In genomic region chr9:91425270-91425669, GRCh38 we compare ENCODE assay signal across 8 cellular contexts. TPM values are rescaled to one million over a fixed set of nuclear protein-coding genes. Genes with fewer than 3 reads are reported as not detected.
DNase-seq lines count a peak whose midpoint lies in the region; ATAC-seq and TF ChIP-seq lines count a peak whose summit lies in the region.

No MANE protein-coding gene starts in this region.

- H3K9me3 Mint-ChIP-seq in activated CD8-positive, alpha-beta T cell treated with anti-CD3 and anti-CD28 coated beads for 36 hours = no peaks in the 10 kb centered on the region

- H3K79me2 ChIP-seq in hepatocyte (peaks cover 30% of the 10 kb centered on the region), smooth muscle cell (ENCODE audit: low read depth) (peaks cover 27% of the 10 kb centered on the region)

- DNase-seq in activated CD8-positive, alpha-beta T cell treated with anti-CD3 and anti-CD28 coated beads for 36 hours = peak; percentile 42
- no peak for DNase-seq in hepatocyte (ENCODE audit: low spot score)
- no peak for DNase-seq in smooth muscle cell (lab: John Stamatoyannopoulos, UW; ENCODE audit: unreplicated experiment)
- no peak for DNase-seq in NCI-H524 (lab: John Stamatoyannopoulos, UW)
- no peak for DNase-seq in mucosa of gallbladder (ENCODE audit: low spot score)

- H3K27me3 ChIP-seq in HUES48 (ENCODE audit: control insufficient read depth, insufficient read depth, low read length) (peaks cover 49% of the 10 kb centered on the region), hepatocyte (no peaks in the 10 kb centered on the region), smooth muscle cell (ENCODE audit: low read depth) (no peaks in the 10 kb centered on the region)

- H3K4me2 ChIP-seq in hepatocyte = peak overlapping the region; percentile 95
- peak overlapping the region; percentile 100 for H3K4me2 ChIP-seq in smooth muscle cell

- WGBS in hepatocyte (ENCODE audit: low lambda C conversion rate, missing lambda C conversion rate) = 88% methylated on average over 9 of the region's 9 CpGs
- 72% methylated on average over 9 of the region's 9 CpGs for WGBS in smooth muscle cell (ENCODE audit: low lambda C conversion rate)

- H3K4me1 Mint-ChIP-seq in activated CD8-positive, alpha-beta T cell treated with anti-CD3 and anti-CD28 coated beads for 36 hours (ENCODE audit: low read depth) = peaks cover 46% of the 10 kb centered on the region

- intact Hi-C loops in activated CD8-positive, alpha-beta T cell treated with anti-CD3 and anti-CD28 coated beads for 36 hours (cut with micrococcal nuclease) = loop anchor here (5.0 kb wide), 1 partner anchor 388 kb away; no protein-coding TSS in a partner anchor

- H3K36me3 Mint-ChIP-seq in activated CD8-positive, alpha-beta T cell treated with anti-CD3 and anti-CD28 coated beads for 36 hours (ENCODE audit: low read depth) = peaks cover 25% of the 10 kb centered on the region

- H3K9me3 ChIP-seq in HUES48 (ENCODE audit: control insufficient read depth, insufficient read depth, low read length) (no peaks in the 10 kb centered on the region), hepatocyte (ENCODE audit: low read depth) (no peaks in the 10 kb centered on the region), smooth muscle cell (replicated peaks; ENCODE audit: low read depth) (no peaks in the 10 kb centered on the region)

- peak overlapping the region; percentile 90 for H3K27ac Mint-ChIP-seq in activated CD8-positive, alpha-beta T cell treated with anti-CD3 and anti-CD28 coated beads for 36 hours

- H3K36me3 ChIP-seq in HUES48 (ENCODE audit: control insufficient read depth, insufficient read depth, low read length) = no peaks in the 10 kb centered on the region
- no peaks in the 10 kb centered on the region for H3K36me3 ChIP-seq in hepatocyte (replicated peaks; ENCODE audit: insufficient read depth, low read depth)
- no peaks in the 10 kb centered on the region for H3K36me3 ChIP-seq in smooth muscle cell (ENCODE audit: low read depth)

- H3K4me3 Mint-ChIP-seq in activated CD8-positive, alpha-beta T cell treated with anti-CD3 and anti-CD28 coated beads for 36 hours = peak overlapping the region; percentile 87

- no peaks in the 10 kb centered on the region for H3K9me2 ChIP-seq in hepatocyte (replicated peaks; ENCODE audit: insufficient read depth)

- H3K4me1 ChIP-seq in HUES48 (ENCODE audit: control insufficient read depth, insufficient read depth, low read length) (peaks cover 22% of the 10 kb centered on the region), hepatocyte (ENCODE audit: insufficient read depth) (peaks cover 4% of the 10 kb centered on the region), smooth muscle cell (ENCODE audit: low read depth) (peaks cover 13% of the 10 kb centered on the region)

- H3K27ac ChIP-seq in HUES48 (ENCODE audit: low read depth, low read length) (no peak overlapping the region), hepatocyte (peak overlapping the region; percentile 100), smooth muscle cell (ENCODE audit: low read depth) (peak overlapping the region; percentile 98)

- H3K4me3 ChIP-seq in HUES48 (ENCODE audit: low read depth, low read length) = peak overlapping the region; percentile 83; the same call in 1 of the 2 replicates
- H3K4me3 ChIP-seq in hepatocyte = peak overlapping the region; percentile 89
- peak overlapping the region; percentile 95 for H3K4me3 ChIP-seq in smooth muscle cell

- H3F3A ChIP-seq in smooth muscle cell (ENCODE audit: low read depth) = peaks cover 23% of the 10 kb centered on the region

- H2AFZ ChIP-seq in hepatocyte (peak overlapping the region; percentile 74), smooth muscle cell (ENCODE audit: low read depth) (no peak overlapping the region)

- no peak for ATAC-seq in activated CD8-positive, alpha-beta T cell treated with anti-CD3 and anti-CD28 coated beads for 36 hours
- ATAC-seq in GM18858 (IDR thresholded peaks at IDR 0.05; ENCODE audit: unreplicated experiment) (no peak), GM18502 (IDR thresholded peaks at IDR 0.05; ENCODE audit: poor library complexity, unreplicated experiment) (no peak)

- POLR2A ChIA-PET in activated CD8-positive, alpha-beta T cell treated with anti-CD3 and anti-CD28 coated beads for 36 hours (lab: Charles Lee) = interaction anchor here (1.0 to 4.8 kb wide), 7 partner anchors 10 to 324 kb away, joined by 3 to 32 read pairs (median 7); no protein-coding TSS in a partner anchor

- TF ChIP-seq CTCF in activated CD8-positive, alpha-beta T cell treated with anti-CD3 and anti-CD28 coated beads for 36 hours (IDR thresholded peaks at IDR 0.05) = no peak
- TF ChIP-seq CTCF in hepatocyte (IDR thresholded peaks at IDR 0.05; ENCODE audit: poor library complexity) = no peak
- TF ChIP-seq CTCF in smooth muscle cell (IDR thresholded peaks at IDR 0.05; ENCODE audit: borderline replicate concordance, insufficient read depth, poor library complexity, severe bottlenecking) = no peak

- CTCF ChIA-PET in activated CD8-positive, alpha-beta T cell treated with anti-CD3 and anti-CD28 coated beads for 36 hours (lab: Charles Lee) = interaction anchor here (0.8 to 6.7 kb wide), 15 partner anchors 8 to 510 kb away, joined by 3 to 60 read pairs (median 5); partner anchors contain the start of gene AUH

- H3K9ac ChIP-seq in HUES48 (ENCODE audit: low read depth, low read length) = no peak overlapping the region
- peak overlapping the region; percentile 99 for H3K9ac ChIP-seq in smooth muscle cell (ENCODE audit: low read depth)

- H4K20me1 ChIP-seq in hepatocyte (ENCODE audit: insufficient read depth, poor library complexity, severe bottlenecking) = peaks cover 18% of the 10 kb centered on the region
- peaks cover 29% of the 10 kb centered on the region for H4K20me1 ChIP-seq in smooth muscle cell (ENCODE audit: low read depth)

- H3K27me3 Mint-ChIP-seq in activated CD8-positive, alpha-beta T cell treated with anti-CD3 and anti-CD28 coated beads for 36 hours = peaks cover 7% of the 10 kb centered on the region

RNA-seq across cellular contexts. Expression of gene NFIL3, which starts 1.6 kb away (rescaled TPM):
- 10 to 100 TPM; 76.2 to 78.3 TPM for total RNA-seq in activated CD8-positive, alpha-beta T cell treated with anti-CD3 and anti-CD28 coated beads for 36 hours
- total RNA-seq in hepatocyte (69.6 and 71.4 TPM in 2 replicates), smooth muscle cell (36.4 and 53.6 TPM in 2 replicates), mucosa of gallbladder (16.4 TPM)
- polyA plus RNA-seq in hepatocyte (90.7 and 99.6 TPM in 2 replicates), smooth muscle cell (43.3 and 60.7 TPM in 2 replicates)
